ENCODE assay signal across 8 cellular contexts in genomic region chr11:43358670-43359431, GRCh38. TPM values are rescaled to one million over a fixed set of nuclear protein-coding genes. Genes with fewer than 3 reads are reported as not detected.
DNase-seq lines count a peak whose midpoint lies in the region; ATAC-seq and TF ChIP-seq lines count a peak whose summit lies in the region.

Gene TTC17, plus strand, starts transcription at chr11:43358920. Its CDS starts 35 bp downstream, at chr11:43358955.

- peak within 1 kb of the TSS; percentile 76 for H3K27ac ChIP-seq in PC-9
- H3K27ac ChIP-seq in mucosa of rectum (ENCODE audit: low read depth in 2 of 2, low read length in 2 of 2), result peak within 1 kb of the TSS; percentile 90

- TF ChIP-seq CTCF in PC-9 (conservative IDR thresholded peaks at IDR 0.05), result no peak

- TF ChIP-seq EP300 in Ishikawa (IDR thresholded peaks at IDR 0.05; ENCODE audit: borderline replicate concordance), result no peak; the same call in 1 of the 2 replicates

- peaks cover 51% of the 10 kb centered on the region for H3K79me2 ChIP-seq in PC-9 (ENCODE audit: low read depth)

- CTCF ChIA-PET in PC-9 (lab: Charles Lee), result interaction anchor here (1.2 kb wide), 1 partner anchor 47 kb away, joined by 3 read pairs; the partner anchor contains the start of gene API5

- no peaks in the 10 kb centered on the region for H3K27me3 ChIP-seq in PC-9 (ENCODE audit: insufficient read depth, low read depth)
- H3K27me3 ChIP-seq in mucosa of rectum (ENCODE audit: control insufficient read depth in 2 of 2, insufficient read depth in 2 of 2, low read length in 2 of 2), result no peaks in the 10 kb centered on the region

- POLR2A ChIA-PET in PC-9 (lab: Charles Lee; ENCODE audit: unreplicated experiment), result interaction anchor here (0.6 to 1.1 kb wide), 7 partner anchors 19 to 344 kb away, joined by 3 to 6 read pairs (median 4); partner anchors contain the start of gene API5

- peak within 1 kb of the TSS; percentile 94 for H2AFZ ChIP-seq in PC-9

- H3K9ac ChIP-seq in mucosa of rectum (ENCODE audit: low read depth in 1 of 2, low read length in 2 of 2), result peak within 1 kb of the TSS; percentile 85 to 97

- H3K9me3 ChIP-seq in PC-9 (ENCODE audit: insufficient read depth, low read depth), result no peaks in the 10 kb centered on the region
- H3K9me3 ChIP-seq in mucosa of rectum (ENCODE audit: control insufficient read depth in 2 of 2, low read length in 2 of 2), result no peaks in the 10 kb centered on the region

- H3K4me1 ChIP-seq in PC-9 (replicated peaks; ENCODE audit: insufficient read depth) (peaks cover 24% of the 10 kb centered on the region), mucosa of rectum (ENCODE audit: control insufficient read depth in 2 of 2, insufficient read depth in 2 of 2, low read length in 2 of 2) (peaks cover 10 to 13% of the 10 kb centered on the region in 2 donors)

- intact Hi-C loops in PC-9 (cut with micrococcal nuclease; ENCODE audit: unreplicated experiment), result loop anchor here (2.0 to 5.0 kb wide), 3 partner anchors 38 to 472 kb away; partner anchors contain the start of gene API5

- DNase-seq in DMS114 treated with DMSO at 0.1 percent for 48 hours (lab: John Stamatoyannopoulos, UW; ENCODE audit: unreplicated experiment) (peak; percentile 85), PC-9 (peak; percentile 90 to 94), erythroblast (lab: John Stamatoyannopoulos, UW) (peak; percentile 95 to 96)
- DNase-seq in activated T-cell treated with anti-CD3 and anti-CD28 coated beads, Interleukin-2, amount 50 U/mL, for 1 hour, result peak; percentile 90
- peak; percentile 95 for DNase-seq in stimulated activated CD8-positive, alpha-beta memory T cell treated with anti-CD3 and anti-CD28 coated beads, Interleukin-4, amount 100 ng/mL, for 48 hours

- H3K36me3 ChIP-seq in PC-9 (ENCODE audit: low read depth), result no peaks in the 10 kb centered on the region
- H3K36me3 ChIP-seq in mucosa of rectum (ENCODE audit: control insufficient read depth in 2 of 2, insufficient read depth in 2 of 2, low read length in 2 of 2), result no peaks in the 10 kb centered on the region

- peak within 1 kb of the TSS; percentile 97 for H3K4me3 ChIP-seq in PC-9
- peak within 1 kb of the TSS; percentile 97 to 98 for H3K4me3 ChIP-seq in mucosa of rectum (ENCODE audit: low read length in 2 of 2)

- H3K9me2 ChIP-seq in PC-9 (ENCODE audit: insufficient read depth), result no peaks in the 10 kb centered on the region; the same call in 1 of the 2 replicates

- TF ChIP-seq RAD21 in Ishikawa (IDR thresholded peaks at IDR 0.05; ENCODE audit: low read depth), result no peak

- ATAC-seq in GM21576 (IDR thresholded peaks at IDR 0.05; ENCODE audit: unreplicated experiment), result peak; percentile 90

- H4K20me1 ChIP-seq in PC-9 (ENCODE audit: insufficient read depth), result peaks cover 36% of the 10 kb centered on the region

- TF ChIP-seq POLR2A in erythroblast (IDR thresholded peaks at IDR 0.05; ENCODE audit: low read length), result peak; percentile 96

- peak within 1 kb of the TSS; percentile 93 for H3K4me2 ChIP-seq in PC-9

- BruUV-seq in PC-9 (replicated peaks; lab: Mats Ljungman, UMichigan), result no TSS peak

- H3F3A ChIP-seq in PC-9 (ENCODE audit: insufficient read depth, low read depth), result peaks cover 11% of the 10 kb centered on the region; the same call in 1 of the 2 replicates

TF ChIP-seq in Ishikawa, 13 proteins besides CTCF, POLR2A, EP300 and RAD21:
- TF ChIP-seq ZBTB7A (IDR thresholded peaks at IDR 0.05; ENCODE audit: low read depth) (peak; percentile 72; the same call in 1 of the 2 replicates), REST (IDR thresholded peaks at IDR 0.05; ENCODE audit: low read depth) (no peak; the same call in 1 of the 2 replicates), CREB1 (IDR thresholded peaks at IDR 0.05; ENCODE audit: low read depth) (no peak), TEAD4 (IDR thresholded peaks at IDR 0.05) (no peak), USF1 (IDR thresholded peaks at IDR 0.05) (no peak), TAF1 (IDR thresholded peaks at IDR 0.05; ENCODE audit: low read depth) (peak; percentile 99), CEBPB (IDR thresholded peaks at IDR 0.05) (no peak), YY1 (IDR thresholded peaks at IDR 0.05; ENCODE audit: low read depth) (peak; percentile 99), NFIC (IDR thresholded peaks at IDR 0.05) (no peak), EGR1 (IDR thresholded peaks at IDR 0.05) (peak; percentile 75), MAX (IDR thresholded peaks at IDR 0.05) (no peak)

RNA-seq across cellular contexts. Expression of gene TTC17, which starts in this region (rescaled TPM):
- total RNA-seq in PC-9 (2021), result 71.4 and 81.0 TPM in 2 replicates

Comparison
In these comparisons a context has a peak if more than half of its experiments do, and no peak if none do; other contexts are left out.
1. Peak in every context shown above with its lines: DNase-seq, ATAC-seq, H3K4me3 ChIP-seq and H3K27ac ChIP-seq.